8 cellular contexts compared by ENCODE assay signal in the genomic region with DNA sequence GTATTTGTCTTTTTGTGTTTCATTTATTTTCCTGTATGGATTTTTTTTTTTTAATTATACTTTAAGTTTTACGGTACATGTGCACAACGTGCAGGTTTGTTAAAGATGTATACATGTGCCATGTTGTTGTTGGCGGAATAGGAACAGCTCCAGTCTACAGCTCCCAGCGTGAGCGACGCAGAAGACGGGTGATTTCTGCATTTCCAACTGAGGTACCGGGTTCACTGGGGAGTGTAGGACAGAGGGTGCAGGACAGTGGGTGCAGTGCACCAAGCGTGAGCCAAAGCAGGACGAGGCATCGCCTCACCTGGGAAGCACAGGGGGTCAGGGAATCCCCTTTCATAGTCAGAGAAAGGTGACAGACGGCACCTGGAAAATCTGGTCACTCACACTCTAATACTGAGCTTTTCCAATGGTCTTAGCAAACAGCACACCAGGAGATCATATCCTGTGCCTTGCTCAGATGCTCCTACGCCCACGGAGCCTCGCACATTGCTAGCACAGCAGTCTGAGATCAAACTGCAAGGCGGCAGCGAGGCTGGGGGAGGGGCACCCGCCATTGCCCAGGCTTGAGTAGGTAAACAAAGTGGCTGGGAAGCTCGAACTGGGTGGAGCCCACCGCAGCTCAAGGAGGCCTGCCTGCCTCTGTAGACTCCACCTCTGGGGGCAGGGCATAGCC. TPM values are rescaled to one million over a fixed set of nuclear protein-coding genes. Genes with fewer than 3 reads are reported as not detected.
DNase-seq lines count a peak whose midpoint lies in the region; FAIRE-seq and TF ChIP-seq lines count a peak whose summit lies in the region.
"Not testable (repeated sequence)": the region's sequence is repeated elsewhere in the genome, so short reads cannot be mapped to it uniquely, and the experiment has no call there.

No MANE protein-coding gene starts in this region.

- 0 out of 2 replicates have a peak overlapping the region, but pooled peaks have one; percentile 39 for H2BK12ac ChIP-seq in H1 (ENCODE audit: low read depth, low read length)

- H2AFZ ChIP-seq in H1 (ENCODE audit: low read length), result peak overlapping the region; percentile 94; the same call in 1 of the 2 replicates
- peak overlapping the region; percentile 52 for H2AFZ ChIP-seq in neuron (ENCODE audit: low read depth, low read length)

- not testable (repeated sequence) for H3K9me3 ChIP-seq in H1 (ENCODE audit: insufficient read depth in 2 of 2, low read depth in 1 of 2, low read length in 1 of 2); neuron (ENCODE audit: low read length)

- H3K79me1 ChIP-seq in H1 (ENCODE audit: low read depth, low read length), result not testable (repeated sequence)

- H3K18ac ChIP-seq in H1 (ENCODE audit: extremely low read depth, low read length), result peak overlapping the region; percentile 60; the same call in 1 of the 2 replicates

- H3K14ac ChIP-seq in H1 (ENCODE audit: insufficient read length), result not testable (repeated sequence)

- H3K9ac ChIP-seq in H1 (replicated peaks in 1 of 4; ENCODE audit: extremely low read depth in 1 of 4, low read depth in 3 of 4, low read length in 3 of 4), result peak overlapping the region in 1 of 4 experiments; percentile 54; a peak in 1 of 7 replicates

- not testable (repeated sequence) for H3K4ac ChIP-seq in H1 (replicated peaks; ENCODE audit: insufficient read length, low read depth, low read length)

- not testable (repeated sequence) for H2AK5ac ChIP-seq in H1 (ENCODE audit: low read depth, low read length)

- not testable (repeated sequence) for TF ChIP-seq CTCF in H1 (IDR thresholded peaks at IDR 0.05; ENCODE audit: control extremely low read depth in 1 of 3, insufficient read depth in 1 of 3, low read depth in 1 of 3, low read length in 3 of 3)

- DNase-seq in DMS53 treated with DMSO at 0.1 percent for 48 hours (lab: John Stamatoyannopoulos, UW; ENCODE audit: unreplicated experiment) (peak; percentile 37), NCI-H146 (lab: John Stamatoyannopoulos, UW) (peak; percentile 67), SHP77 treated with DMSO at 0.1 percent for 48 hours (lab: John Stamatoyannopoulos, UW) (peak; percentile 46), H1 (ENCODE audit: low read depth in 1 of 2, low spot score in 2 of 2) (peak in 1 of 2 experiments; percentile 60)
- peak; percentile 50 to 61 for DNase-seq in activated CD4-positive, alpha-beta T cell treated with anti-CD3 and anti-CD28 coated beads, Interleukin-2, amount 50 U/mL, for 4 hours
- DNase-seq in activated T-helper 9 cell treated with anti-CD3 and anti-CD28 coated beads, Interleukin-2, amount 50 U/mL, for 16 hours (ENCODE audit: low read depth), result peak; percentile 44
- DNase-seq in stimulated activated CD4-positive, alpha-beta T cell treated with anti-CD3 and anti-CD28 coated beads, TNF-alpha, amount 100 ng/mL, for 24 hours (ENCODE audit: low read depth in 3 of 3), result peak in 2 of 3 experiments; percentile 18 to 51

- H3K23ac ChIP-seq in H1 (ENCODE audit: insufficient read length), result not testable (repeated sequence)

- not testable (repeated sequence) for H3K36me3 ChIP-seq in H1 (ENCODE audit: control insufficient read depth in 2 of 4, insufficient read depth in 4 of 4, low read length in 3 of 4); neuron (ENCODE audit: insufficient read depth, low read length)

- peak overlapping the region; percentile 45 to 58 for H3K4me2 ChIP-seq in H1 (ENCODE audit: insufficient read depth in 1 of 2, low read depth in 2 of 2, low read length in 2 of 2)

- H3K27ac ChIP-seq in H1 (ENCODE audit: low read depth, low read length), result peak overlapping the region; percentile 73; the same call in 1 of the 2 replicates

- CTCF ChIA-PET in H1 (lab: Charles Lee; ENCODE audit: partially characterized antibody), result interaction anchor here (0.6 to 1.5 kb wide), 2 partner anchors 23 to 129 kb away, joined by 3 to 4 read pairs; no protein-coding TSS in a partner anchor

- not testable (repeated sequence) for H3K4me3 ChIP-seq in H1 (ENCODE audit: extremely low read depth in 1 of 4, insufficient read depth in 2 of 4, low read depth in 3 of 4, low read length in 4 of 4)
- H3K4me3 ChIP-seq in neuron (ENCODE audit: low read length), result peak overlapping the region; percentile 11

- not testable (repeated sequence) for TF ChIP-seq RAD21 in H1 (IDR thresholded peaks at IDR 0.05 in 1 of 2, conservative IDR thresholded peaks at IDR 0.05 in 1 of 2; ENCODE audit: low read depth in 2 of 2, low read length in 2 of 2)

- H2BK5ac ChIP-seq in H1 (ENCODE audit: low read depth, low read length), result peak overlapping the region; percentile 60; the same call in 1 of the 2 replicates

- H2BK15ac ChIP-seq in H1 (ENCODE audit: low read length), result peak overlapping the region; percentile 53; the same call in 1 of the 2 replicates

- TF ChIP-seq POLR2A in H1 (IDR thresholded peaks at IDR 0.05; ENCODE audit: control extremely low read depth in 1 of 2, low read depth in 2 of 2, low read length in 2 of 2), result not testable (repeated sequence)

- H2BK120ac ChIP-seq in H1 (replicated peaks; ENCODE audit: low read depth, low read length), result not testable (repeated sequence)

- peak overlapping the region; percentile 65 for H4K91ac ChIP-seq in H1 (replicated peaks; ENCODE audit: insufficient read length, low read length)

- not testable (repeated sequence) for H3K4me1 ChIP-seq in H1 (replicated peaks in 1 of 4; ENCODE audit: control insufficient read depth in 3 of 4, insufficient read depth in 4 of 4, low read length in 3 of 4); neuron (ENCODE audit: insufficient read depth, low read length)

- not testable (repeated sequence) for H3K27me3 ChIP-seq in H1 (replicated peaks in 1 of 4; ENCODE audit: control insufficient read depth in 3 of 4, extremely low read depth in 1 of 4, insufficient read depth in 3 of 4, low read length in 3 of 4); neuron (ENCODE audit: insufficient read depth, low read length)

- not testable (repeated sequence) for H3K79me2 ChIP-seq in H1 (ENCODE audit: control insufficient read depth in 1 of 2, insufficient read depth in 2 of 2, low read length in 2 of 2)

- H3K56ac ChIP-seq in H1 (replicated peaks; ENCODE audit: insufficient read length, low read depth, low read length), result not testable (repeated sequence)

- POLR2A ChIA-PET in H1 (lab: Charles Lee; ENCODE audit: partially characterized antibody), result interaction anchor here (0.6 to 1.2 kb wide), 3 partner anchors 13 to 18 kb away, joined by 3 to 4 read pairs (median 4); no protein-coding TSS in a partner anchor

- H4K8ac ChIP-seq in H1 (ENCODE audit: extremely low read depth, insufficient read depth, low read length), result peak overlapping the region; percentile 35; the same call in 1 of the 2 replicates

- peak overlapping the region; percentile 72; the same call in 1 of the 2 replicates for H2BK20ac ChIP-seq in H1 (ENCODE audit: low read length)

- not testable (repeated sequence) for H4K20me1 ChIP-seq in H1 (replicated peaks in 1 of 2; ENCODE audit: control insufficient read depth in 1 of 2, insufficient read depth in 2 of 2, low read length in 2 of 2)

- not testable (repeated sequence) for H3K23me2 ChIP-seq in H1 (ENCODE audit: low read depth, low read length)

- WGBS in H1 (ENCODE audit: extremely low coverage in 1 of 2, insufficient coverage in 1 of 2, insufficient read length in 1 of 2, insufficient replicate concordance in 2 of 2, low coverage in 1 of 2, low lambda C conversion rate in 2 of 2, missing lambda C conversion rate in 1 of 2), 2 experiments, result 72% methylated on average over 18 of the region's 20 CpGs; no CpG with 5 or more reads in 1 of the 2 experiments

- H4K5ac ChIP-seq in H1 (ENCODE audit: insufficient read length, low read depth, low read length), result peak overlapping the region; percentile 29

- not testable (repeated sequence) for TF ChIP-seq EP300 in H1 (IDR thresholded peaks at IDR 0.05; ENCODE audit: borderline replicate concordance in 1 of 2, low read depth in 2 of 2, low read length in 2 of 2)

- not testable (repeated sequence) for FAIRE-seq in H1 (lab: Jason Lieb, UNC)

TF ChIP-seq in H1, 55 proteins besides CTCF, POLR2A, EP300 and RAD21:
- TF ChIP-seq ASH2L (IDR thresholded peaks at IDR 0.05; ENCODE audit: low read length) (peak; percentile 72), RBBP5 (IDR thresholded peaks at IDR 0.05; ENCODE audit: borderline replicate concordance, low read depth, low read length) (peak; percentile 50; the same call in 1 of the 2 replicates)

RNA-seq across cellular contexts. Expression of gene CHORDC1, which starts 17.2 kb away (rescaled TPM):
- 96.6 and 97.1 TPM in 2 replicates for total RNA-seq in H1 (2021; fragmentation: NEBNext Ultra II Directional; extraction: Animal tissue kit (Norgen Biotek cat#: 25700))
- polyA plus RNA-seq in H1 (2011; rRNA removed), result 28.9 and 29.1 TPM in 2 replicates
- 44.9 TPM for polyA plus RNA-seq in H1 (2011; cell fraction: cytosol; rRNA removed)
- polyA plus RNA-seq in H1 (2011; cell fraction: nucleus; rRNA removed), result 17.8 TPM
- 68.5 to 85.1 TPM (median 74.1 TPM) in 4 replicates for polyA plus RNA-seq in H1 (2012, experiment 1 of 2)
- 5.5 TPM for polyA plus RNA-seq in H1 (2012, experiment 2 of 2)
- 59.7 TPM for polyA plus RNA-seq in H1 (2013, experiment 1 of 2)
- polyA plus RNA-seq in H1 (2013, experiment 2 of 2), result 65.0 TPM
- polyA minus RNA-seq in H1 (2011; rRNA and poly(A)+ RNA removed), result 48.5 and 49.2 TPM in 2 replicates
- 36.3 TPM for polyA minus RNA-seq in H1 (2011; cell fraction: cytosol; rRNA and poly(A)+ RNA removed)
- 90.5 TPM for polyA minus RNA-seq in H1 (2011; cell fraction: nucleus; rRNA and poly(A)+ RNA removed)
